26 cellular contexts compared by ENCODE assay signal in the genomic region with DNA sequence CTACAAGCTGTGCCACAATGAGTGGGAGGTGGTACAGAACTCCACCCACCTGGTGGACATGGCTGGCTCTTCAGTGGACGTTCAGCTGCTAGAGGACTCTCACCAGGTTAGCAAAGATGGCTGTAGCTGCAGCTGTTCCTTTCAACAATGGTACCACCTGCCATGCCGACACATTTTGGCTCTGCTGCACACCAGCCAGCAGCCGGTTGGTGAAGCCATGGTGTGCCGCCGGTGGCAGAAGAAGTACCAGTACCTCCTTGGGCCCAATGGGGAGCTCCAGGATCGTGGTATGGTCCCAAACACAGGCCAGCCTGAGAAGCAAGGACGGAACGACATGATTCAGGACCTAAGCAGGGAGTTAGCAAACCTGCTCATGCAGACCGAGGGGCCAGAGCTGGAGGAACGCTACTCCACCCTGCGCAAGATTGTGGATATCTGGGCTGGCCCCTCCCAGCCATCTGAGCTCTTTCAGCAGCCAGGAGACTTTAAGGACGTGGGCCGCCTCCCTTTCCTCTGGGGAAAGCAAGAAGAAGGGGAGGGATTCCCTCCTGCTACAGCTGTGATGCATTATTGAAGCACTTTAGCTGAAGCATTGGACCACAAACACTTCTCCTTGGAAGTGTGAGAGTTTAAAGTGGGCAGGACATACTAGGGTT. TPM values are rescaled to one million over a fixed set of nuclear protein-coding genes. Genes with fewer than 3 reads are reported as not detected.
DNase-seq lines count a peak whose midpoint lies in the region; ATAC-seq, FAIRE-seq and TF ChIP-seq lines count a peak whose summit lies in the region.
"Had no signal": no experiment of that assay in that cellular context is flagged by ENCODE, and none has a peak within 500 bp of the region (broad histone marks: within the 10 kb centered on the region; RNA-seq: fewer than 3 reads in every experiment).

No MANE protein-coding gene starts in this region.

- no peak overlapping the region for H3K27ac ChIP-seq in kidney (ENCODE audit: low read depth in 2 of 2, low read length in 2 of 2)
- H3K27ac ChIP-seq: left lung, prostate gland, RWPE1, uterus had no signal

- H3K4me3 ChIP-seq in adipocyte (ENCODE audit: low read length) (no peak overlapping the region), kidney (ENCODE audit: low read length in 2 of 2) (no peak overlapping the region)
- H3K4me3 ChIP-seq: left lung, prostate gland, skin epidermis, uterus had no signal

- TF ChIP-seq CTCF in kidney (IDR thresholded peaks at IDR 0.05; ENCODE audit: borderline replicate concordance, extremely low read depth, insufficient read depth) = no peak

- H3K4me1 ChIP-seq in adipocyte (ENCODE audit: control insufficient read depth, insufficient read depth, low read length) (peaks cover 18% of the 10 kb centered on the region), kidney (ENCODE audit: control insufficient read depth in 1 of 2, insufficient read depth in 1 of 2, low read depth in 1 of 2, low read length in 2 of 2) (peaks cover 0 to 3% of the 10 kb centered on the region in 2 donors)
- H3K4me1 ChIP-seq: prostate gland had no signal

- H3K36me3 ChIP-seq in adipocyte (ENCODE audit: control insufficient read depth, insufficient read depth, low read length, severe bottlenecking) = peaks cover 19% of the 10 kb centered on the region
- H3K36me3 ChIP-seq in kidney (ENCODE audit: control insufficient read depth in 1 of 2, insufficient read depth in 2 of 2, low read length in 2 of 2) = peaks cover 14 to 20% of the 10 kb centered on the region in 2 donors
- H3K36me3 ChIP-seq: uterus had no signal

- ATAC-seq in HG02884 (IDR thresholded peaks at IDR 0.05; ENCODE audit: unreplicated experiment) = no peak
- ATAC-seq: activated CD4-positive, CD25-positive, alpha-beta regulatory T cell treated with anti-CD3 and anti-CD28 coated beads, Interleukin-2, amount 50 U/mL, for 24 hours; activated CD8-positive, alpha-beta T cell treated with anti-CD3 and anti-CD28 coated beads, Interleukin-2, amount 10 ng/mL, durations not matched to agents 7 days and 5 days; left lung; stimulated activated naive B cell treated with anti-CD40 and anti-IgM and Interleukin-4, amounts not matched to agents 10 μg/mL and 1 μg/mL and 100 μg/mL, for 72 hours had no signal

- intact Hi-C loops in kidney (cut with DNase I) = no loop called here

- no peaks in the 10 kb centered on the region for H3K9me3 ChIP-seq in adipocyte (ENCODE audit: control insufficient read depth, low read length)
- no peaks in the 10 kb centered on the region for H3K9me3 ChIP-seq in kidney (ENCODE audit: control insufficient read depth in 1 of 2, low read length in 2 of 2)
- H3K9me3 ChIP-seq: left lung, prostate gland, uterus had no signal

- DNase-seq in EH (ENCODE audit: low read depth) (peak; percentile 28), adipocyte (ENCODE audit: low read depth) (peak; percentile 29), kidney (peak; percentile 43), NCI-H526 (lab: John Stamatoyannopoulos, UW) (no peak)
- DNase-seq in activated CD4-positive, alpha-beta T cell treated with anti-CD3 and anti-CD28 coated beads, Interleukin-2, amount 50 U/mL, for 4 hours = no peak
- DNase-seq: activated CD8-positive, alpha-beta T cell treated with anti-CD3 and anti-CD28 coated beads, Interleukin-2, amount 10 ng/mL, durations not matched to agents 7 days and 5 days; activated gamma-delta T cell treated with Interleukin-2 at 50 U/mL for 16 hours; activated T-cell treated with anti-CD3 and anti-CD28 coated beads, Interleukin-2, amount 50 U/mL, for 1 hour; caudate nucleus; dermis blood vessel endothelial cell; EL; immature natural killer cell; midbrain; NCI-H1092; NCI-H187 treated with DMSO at 0.1 percent for 48 hours; NCI-H69; stimulated activated naive B cell treated with anti-CD40 and anti-IgM and Interleukin-4, amounts not matched to agents 10 μg/mL and 1 μg/mL and 100 μg/mL, for 72 hours; uterus had no signal

- H3K27me3 ChIP-seq in adipocyte (replicated peaks; ENCODE audit: control insufficient read depth, insufficient read depth, low read length) = no peaks in the 10 kb centered on the region
- H3K27me3 ChIP-seq: left lung, uterus had no signal

- FAIRE-seq in kidney (lab: Jason Lieb, UNC) = no peak
- FAIRE-seq: D721Med had no signal

- H3K9ac ChIP-seq in adipocyte (ENCODE audit: low read length) (peak overlapping the region; percentile 20), kidney (ENCODE audit: low read length in 2 of 2) (no peak overlapping the region)

RNA-seq across cellular contexts. Expression of a gene that starts 2.8 kb away (rescaled TPM):
- total RNA-seq in kidney = 13.1 TPM
- 6.7 TPM for polyA plus RNA-seq in kidney (ENCODE audit: insufficient read depth, low read depth, low replicate concordance)

RNA-seq across cellular contexts. Expression of a gene that starts 9.2 kb away (rescaled TPM):
- total RNA-seq in kidney = 6.7 TPM
- 6.7 TPM for polyA plus RNA-seq in kidney (ENCODE audit: insufficient read depth, low read depth, low replicate concordance)
- polyA plus RNA-seq: CD14-positive monocyte, immature natural killer cell had no signal

RNA-seq across cellular contexts. Expression of a gene that starts 12.8 kb away (rescaled TPM):
- total RNA-seq in kidney = 27.5 TPM
- 37.3 TPM for polyA plus RNA-seq in kidney (ENCODE audit: insufficient read depth, low read depth, low replicate concordance)

RNA-seq across cellular contexts. Expression of a gene that starts 12.9 kb away (rescaled TPM):
- 180 TPM for total RNA-seq in kidney
- polyA plus RNA-seq in kidney (ENCODE audit: insufficient read depth, low read depth, low replicate concordance) = 408 TPM

RNA-seq across cellular contexts. Expression of a gene that starts 20.8 kb away (rescaled TPM):
- total RNA-seq in kidney = 3.2 TPM
- polyA plus RNA-seq in kidney (ENCODE audit: insufficient read depth, low read depth, low replicate concordance) = 2.6 TPM

Comparison
In these comparisons a context has a peak if more than half of its experiments do, and no peak if none do; other contexts are left out.
1. DNase-seq: peak in EH (single experiment), adipocyte (single experiment) and kidney (single experiment); none in activated CD4-positive, alpha-beta T cell treated with anti-CD3 and anti-CD28 coated beads, Interleukin-2, amount 50 U/mL, for 4 hours (0 of 2) and NCI-H526 (0 of 2).